Comparison of ENCODE assay signal across 13 cellular contexts in the genomic region with DNA sequence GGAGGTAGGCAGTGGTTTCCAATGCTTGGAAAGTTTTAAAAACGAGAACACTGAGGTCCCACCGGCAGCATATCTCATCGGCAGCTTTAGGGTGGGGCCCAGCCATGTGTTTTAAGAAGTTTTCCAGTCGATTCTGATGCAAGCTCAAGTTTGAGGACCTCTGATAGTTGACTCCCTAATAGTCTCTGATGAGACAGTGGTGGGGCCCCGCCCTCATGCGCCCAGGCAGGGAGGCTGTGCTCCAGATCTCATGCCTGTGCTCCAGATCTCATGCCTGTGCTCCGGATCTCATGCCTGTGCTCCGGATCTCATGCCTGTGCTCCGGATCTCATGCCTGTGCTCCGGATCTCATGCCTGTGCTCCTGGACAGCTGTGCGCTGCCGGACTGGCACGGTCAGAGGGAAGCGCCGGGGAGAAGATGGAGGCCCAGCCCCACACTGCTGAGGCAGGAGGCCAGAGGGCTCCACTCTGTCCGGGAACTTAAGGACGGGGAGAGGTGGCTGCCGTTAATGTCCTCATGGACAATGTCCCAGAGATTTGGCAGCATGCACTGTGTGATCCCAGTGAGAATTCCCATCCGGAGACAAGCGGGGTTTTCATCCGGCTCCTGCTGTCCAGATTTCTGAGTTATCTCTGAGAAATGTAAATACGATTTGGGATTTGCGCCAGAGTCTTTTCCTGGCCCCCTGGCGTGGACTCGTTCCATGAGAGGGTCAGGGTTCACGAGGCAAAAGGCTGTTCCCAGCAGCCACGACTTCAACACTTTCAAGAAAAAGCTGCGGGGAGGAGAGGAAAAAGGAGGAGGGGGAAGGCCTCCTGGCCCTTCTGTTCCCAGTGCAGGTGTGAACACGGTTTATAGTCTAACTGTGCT. TPM values are rescaled to one million over a fixed set of nuclear protein-coding genes. Genes with fewer than 3 reads are reported as not detected.
DNase-seq lines count a peak whose midpoint lies in the region; ATAC-seq and TF ChIP-seq lines count a peak whose summit lies in the region.
"Had no signal": no experiment of that assay in that cellular context is flagged by ENCODE, and none has a peak within 500 bp of the region (broad histone marks: within the 10 kb centered on the region; RNA-seq: fewer than 3 reads in every experiment).

No MANE protein-coding gene starts in this region.

- WGBS in esophagus muscularis mucosa, result 49% methylated on average over 20 of the region's 29 CpGs

- no peak for TF ChIP-seq POLR2A in breast epithelium (IDR thresholded peaks at IDR 0.05)
- no peak for TF ChIP-seq POLR2A in esophagus muscularis mucosa (IDR thresholded peaks at IDR 0.05; ENCODE audit: low read depth)
- no peak for TF ChIP-seq POLR2A in vagina (IDR thresholded peaks at IDR 0.05)

- no peaks in the 10 kb centered on the region for H3K4me1 ChIP-seq in breast epithelium
- peaks cover 6 to 23% (median 21%) of the 10 kb centered on the region in 4 donors for H3K4me1 ChIP-seq in esophagus muscularis mucosa
- H3K4me1 ChIP-seq in muscle layer of colon (ENCODE audit: insufficient read depth, low read length), result no peaks in the 10 kb centered on the region
- peaks cover 9% of the 10 kb centered on the region for H3K4me1 ChIP-seq in vagina

- CTCF ChIA-PET in MCF 10A (lab: Yijun Ruan, JAX), result interaction anchor here (0.7 kb wide), 1 partner anchor 162 kb away, joined by 3 read pairs; no protein-coding TSS in a partner anchor

- peaks cover under 1% of the 10 kb centered on the region for H3K4me1 Mint-ChIP-seq in MCF 10A (ENCODE audit: insufficient read depth, unreplicated experiment)
- peaks cover 2% of the 10 kb centered on the region for H3K4me1 Mint-ChIP-seq in activated CD4-positive, alpha-beta T cell treated with anti-CD3 and anti-CD28 coated beads, Interleukin-2, amount 10 ng/mL, durations not matched to agents 24 days and 14 days
- H3K4me1 Mint-ChIP-seq in T-helper 2 cell treated with Interferon-gamma antibody and Interleukin-4, amounts not matched to agents 5 μg/mL and 100 μg/mL, for 36 hours (ENCODE audit: low read depth), result peaks cover 3% of the 10 kb centered on the region
- H3K4me1 Mint-ChIP-seq: brain had no signal

- no peak for TF ChIP-seq EP300 in esophagus muscularis mucosa (IDR thresholded peaks at IDR 0.05)

- peaks cover 39% of the 10 kb centered on the region for H3K36me3 Mint-ChIP-seq in MCF 10A (ENCODE audit: insufficient read depth, unreplicated experiment)
- H3K36me3 Mint-ChIP-seq in activated CD4-positive, alpha-beta T cell treated with anti-CD3 and anti-CD28 coated beads, Interleukin-2, amount 10 ng/mL, durations not matched to agents 24 days and 14 days (ENCODE audit: low read depth), result peaks cover 34% of the 10 kb centered on the region
- H3K36me3 Mint-ChIP-seq in T-helper 2 cell treated with Interferon-gamma antibody and Interleukin-4, amounts not matched to agents 5 μg/mL and 100 μg/mL, for 36 hours (ENCODE audit: low read depth), result peaks cover 25% of the 10 kb centered on the region

- peak overlapping the region; percentile 25 to 84 for H3K27ac ChIP-seq in breast epithelium
- H3K27ac ChIP-seq in esophagus muscularis mucosa (replicated peaks in 1 of 4), result peak overlapping the region; percentile 71 to 81 (median 74)
- peak overlapping the region; percentile 32 for H3K27ac ChIP-seq in muscle layer of colon (ENCODE audit: low read depth, low read length)
- peak overlapping the region; percentile 74 for H3K27ac ChIP-seq in vagina

- DNase-seq in breast epithelium (ENCODE audit: low spot score in 2 of 2) (no peak), MCF 10A (ENCODE audit: unreplicated experiment) (no peak), esophagus muscularis mucosa (ENCODE audit: extremely low spot score) (no peak), vagina (ENCODE audit: extremely low spot score in 2 of 2) (no peak)
- no peak for DNase-seq in activated CD4-positive, alpha-beta T cell treated with anti-CD3 and anti-CD28 coated beads, Interleukin-2, amount 10 ng/mL, durations not matched to agents 24 days and 14 days
- DNase-seq in T-helper 2 cell treated with Interferon-gamma antibody and Interleukin-4, amounts not matched to agents 5 μg/mL and 100 μg/mL, for 36 hours (ENCODE audit: low spot score), result no peak
- DNase-seq: activated CD4-positive, CD25-positive, alpha-beta regulatory T cell treated with anti-CD3 and anti-CD28 coated beads, Interleukin-2, amount 50 U/mL, for 72 hours; kidney glomerular epithelial cell; NCI-H526; stimulated activated CD4-positive, alpha-beta T cell treated with anti-CD3 and anti-CD28 coated beads, Interleukin-4, amount 100 ng/mL, for 4 hours had no signal

- no peak overlapping the region for H3K27ac Mint-ChIP-seq in MCF 10A (ENCODE audit: low read depth, unreplicated experiment)
- H3K27ac Mint-ChIP-seq in activated CD4-positive, alpha-beta T cell treated with anti-CD3 and anti-CD28 coated beads, Interleukin-2, amount 10 ng/mL, durations not matched to agents 24 days and 14 days, result no peak overlapping the region
- no peak overlapping the region for H3K27ac Mint-ChIP-seq in T-helper 2 cell treated with Interferon-gamma antibody and Interleukin-4, amounts not matched to agents 5 μg/mL and 100 μg/mL, for 36 hours

- POLR2A ChIA-PET in MCF 10A (lab: Yijun Ruan, JAX), result no interaction called here

- H3K9me3 Mint-ChIP-seq in MCF 10A (ENCODE audit: unreplicated experiment), result no peaks in the 10 kb centered on the region
- H3K9me3 Mint-ChIP-seq in activated CD4-positive, alpha-beta T cell treated with anti-CD3 and anti-CD28 coated beads, Interleukin-2, amount 10 ng/mL, durations not matched to agents 24 days and 14 days, result no peaks in the 10 kb centered on the region
- H3K9me3 Mint-ChIP-seq in T-helper 2 cell treated with Interferon-gamma antibody and Interleukin-4, amounts not matched to agents 5 μg/mL and 100 μg/mL, for 36 hours, result no peaks in the 10 kb centered on the region

- intact Hi-C loops in breast epithelium (cut with DNase I; ENCODE audit: low total_unique reads) (no loop called here), MCF 10A (cut with micrococcal nuclease) (no loop called here), esophagus muscularis mucosa (cut with DNase I) (loop anchor here (5.0 kb wide), 1 partner anchor 67 kb away; no protein-coding TSS in a partner anchor), vagina (cut with DNase I) (no loop called here)
- intact Hi-C loops in activated CD4-positive, alpha-beta T cell treated with anti-CD3 and anti-CD28 coated beads, Interleukin-2, amount 10 ng/mL, durations not matched to agents 24 days and 14 days (cut with micrococcal nuclease), result no loop called here

- no TSS peak for BruUV-seq in MCF 10A (replicated peaks; lab: Mats Ljungman, UMichigan)

- H3K27me3 ChIP-seq in breast epithelium (no peaks in the 10 kb centered on the region), esophagus muscularis mucosa (no peaks in the 10 kb centered on the region), muscle layer of colon (ENCODE audit: control insufficient read depth in 1 of 2, insufficient read depth in 2 of 2, low read length in 2 of 2) (no peaks in the 10 kb centered on the region), vagina (no peaks in the 10 kb centered on the region)

- no peaks in the 10 kb centered on the region for H3K27me3 Mint-ChIP-seq in MCF 10A (ENCODE audit: insufficient read depth, unreplicated experiment)
- H3K27me3 Mint-ChIP-seq in activated CD4-positive, alpha-beta T cell treated with anti-CD3 and anti-CD28 coated beads, Interleukin-2, amount 10 ng/mL, durations not matched to agents 24 days and 14 days, result no peaks in the 10 kb centered on the region
- H3K27me3 Mint-ChIP-seq in T-helper 2 cell treated with Interferon-gamma antibody and Interleukin-4, amounts not matched to agents 5 μg/mL and 100 μg/mL, for 36 hours (ENCODE audit: low read depth), result no peaks in the 10 kb centered on the region
- H3K27me3 Mint-ChIP-seq: brain had no signal

- no peak for ATAC-seq in GM19395 (IDR thresholded peaks at IDR 0.05; ENCODE audit: unreplicated experiment)

- TF ChIP-seq CTCF in breast epithelium (IDR thresholded peaks at IDR 0.05) (no peak), MCF 10A (IDR thresholded peaks at IDR 0.05; ENCODE audit: unreplicated experiment) (no peak), esophagus muscularis mucosa (IDR thresholded peaks at IDR 0.05) (no peak), vagina (IDR thresholded peaks at IDR 0.05) (no peak)

- H3K9ac ChIP-seq in muscle layer of colon (ENCODE audit: low read length), result no peak overlapping the region

- peak overlapping the region in 1 of 3 donors; percentile 43 for H3K4me3 ChIP-seq in breast epithelium
- peak overlapping the region; percentile 26 to 43 (median 34) for H3K4me3 ChIP-seq in esophagus muscularis mucosa
- H3K4me3 ChIP-seq in muscle layer of colon (ENCODE audit: low read depth in 1 of 2, low read length in 2 of 2), result peak overlapping the region in 1 of 2 donors; percentile 19
- peak overlapping the region in 1 of 2 donors; percentile 20 for H3K4me3 ChIP-seq in vagina

- H3K9me3 ChIP-seq in breast epithelium, result no peaks in the 10 kb centered on the region
- H3K9me3 ChIP-seq in esophagus muscularis mucosa, result no peaks in the 10 kb centered on the region
- H3K9me3 ChIP-seq in muscle layer of colon (ENCODE audit: low read length), result no peaks in the 10 kb centered on the region
- no peaks in the 10 kb centered on the region for H3K9me3 ChIP-seq in vagina

- H3K4me3 Mint-ChIP-seq in MCF 10A (ENCODE audit: unreplicated experiment), result no peak overlapping the region
- H3K4me3 Mint-ChIP-seq in activated CD4-positive, alpha-beta T cell treated with anti-CD3 and anti-CD28 coated beads, Interleukin-2, amount 10 ng/mL, durations not matched to agents 24 days and 14 days, result no peak overlapping the region
- no peak overlapping the region for H3K4me3 Mint-ChIP-seq in T-helper 2 cell treated with Interferon-gamma antibody and Interleukin-4, amounts not matched to agents 5 μg/mL and 100 μg/mL, for 36 hours
- H3K4me3 Mint-ChIP-seq: brain had no signal

- H3K36me3 ChIP-seq in breast epithelium (peaks cover under 1% of the 10 kb centered on the region), esophagus muscularis mucosa (peaks cover 15 to 35% (median 31%) of the 10 kb centered on the region in 4 donors), muscle layer of colon (ENCODE audit: insufficient read depth, low read length) (peaks cover 30% of the 10 kb centered on the region), vagina (peaks cover 0 to 18% of the 10 kb centered on the region in 2 donors)

RNA-seq across cellular contexts. Expression of a gene that starts 9.4 kb away (rescaled TPM):
- total RNA-seq in breast epithelium (1 to 10 TPM in 2 of 3 donors, under 1 TPM in 1; 0.33 to 1.9 (median 1.0) TPM), MCF 10A (2022) (not detected in 2 replicates), esophagus muscularis mucosa (10 to 100 TPM in 1 of 4 donors, 1 to 10 TPM in 3; 2.1 to 19.1 (median 6.6) TPM), vagina (not detected)
- 0.47 and 0.49 TPM in 2 replicates for total RNA-seq in activated CD4-positive, alpha-beta T cell treated with anti-CD3 and anti-CD28 coated beads, Interleukin-2, amount 10 ng/mL, durations not matched to agents 24 days and 14 days

RNA-seq across cellular contexts. Expression of a gene that starts 10.4 kb away (rescaled TPM):
- total RNA-seq in breast epithelium, result 1,000 to 10,000 TPM; 2,542 to 4,150 (median 3,724) TPM
- total RNA-seq in MCF 10A (2022), result 1,765 and 1,834 TPM in 2 replicates
- 1,000 to 10,000 TPM in 3 of 4 donors, 100 to 1,000 TPM in 1; 950 to 4,390 (median 2,121) TPM for total RNA-seq in esophagus muscularis mucosa
- total RNA-seq in vagina, result 2,989 TPM
- total RNA-seq in activated CD4-positive, alpha-beta T cell treated with anti-CD3 and anti-CD28 coated beads, Interleukin-2, amount 10 ng/mL, durations not matched to agents 24 days and 14 days, result 1,768 and 1,784 TPM in 2 replicates

RNA-seq across cellular contexts. Expression of a gene that starts 27.3 kb away (rescaled TPM):
- total RNA-seq in breast epithelium (10 to 100 TPM; 17.3 to 22.1 (median 21.0) TPM), MCF 10A (2022) (43.2 and 48.3 TPM in 2 replicates), esophagus muscularis mucosa (10 to 100 TPM; 30.2 to 36.5 (median 34.5) TPM), vagina (17.2 TPM)
- total RNA-seq in activated CD4-positive, alpha-beta T cell treated with anti-CD3 and anti-CD28 coated beads, Interleukin-2, amount 10 ng/mL, durations not matched to agents 24 days and 14 days, result 27.8 and 29.8 TPM in 2 replicates
